23 cellular contexts compared by ENCODE assay signal in the genomic region with DNA sequence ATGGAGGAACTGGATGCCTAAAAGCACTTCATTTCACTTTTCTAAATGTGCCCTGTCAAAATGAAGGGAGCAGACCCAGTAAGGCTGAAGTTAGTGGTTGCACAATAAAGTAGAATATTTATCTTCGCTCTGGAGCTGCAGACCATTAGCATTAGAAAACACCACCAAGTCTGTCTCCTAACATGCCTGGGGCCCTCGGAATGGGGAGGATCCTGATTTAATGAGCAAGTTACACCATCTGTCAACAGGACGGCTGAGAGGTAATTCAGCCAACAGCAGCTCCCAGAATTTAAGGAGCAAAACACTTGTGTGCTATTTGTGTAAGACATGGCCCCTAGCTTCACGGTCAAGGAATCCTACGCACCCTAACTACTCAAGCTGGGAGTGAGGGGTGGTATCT. TPM values are rescaled to one million over a fixed set of nuclear protein-coding genes. Genes with fewer than 3 reads are reported as not detected.
"Had no signal": no experiment of that assay in that cellular context is flagged by ENCODE, and none has a peak within 500 bp of the region (broad histone marks: within the 10 kb centered on the region; RNA-seq: fewer than 3 reads in every experiment).

No MANE protein-coding gene starts in this region.

- DNase-seq: activated CD4-positive, alpha-beta memory T cell treated with anti-CD3 and anti-CD28 coated beads for 36 hours; activated CD4-positive, alpha-beta T cell treated with anti-CD3 and anti-CD28 coated beads for 36 hours; activated CD8-positive, alpha-beta memory T cell treated with anti-CD3 and anti-CD28 coated beads, Interleukin-2, amount 10 ng/mL, durations not matched to agents 7 days and 5 days; activated naive CD4-positive, alpha-beta T cell treated with anti-CD3 and anti-CD28 coated beads for 36 hours; activated naive CD8-positive, alpha-beta T cell treated with anti-CD3 and anti-CD28 coated beads, Interleukin-2, amount 50 U/mL, for 24 hours; activated T-cell treated with anti-CD3 and anti-CD28 coated beads, Interleukin-2, amount 50 U/mL, for 1 hour; aorta; dermis blood vessel endothelial cell; effector memory CD8-positive, alpha-beta T cell; gastrocnemius medialis; heart right ventricle; left lung; naive thymus-derived CD8-positive, alpha-beta T cell; nucleus accumbens; right cardiac atrium; small intestine; stomach; testis had no signal

- H3K4me3 Mint-ChIP-seq: activated CD4-positive, alpha-beta memory T cell treated with anti-CD3 and anti-CD28 coated beads for 36 hours; activated CD4-positive, alpha-beta T cell treated with anti-CD3 and anti-CD28 coated beads for 36 hours; activated CD8-positive, alpha-beta memory T cell treated with anti-CD3 and anti-CD28 coated beads, Interleukin-2, amount 10 ng/mL, durations not matched to agents 7 days and 5 days; activated naive CD4-positive, alpha-beta T cell treated with anti-CD3 and anti-CD28 coated beads for 36 hours; activated naive CD8-positive, alpha-beta T cell treated with anti-CD3 and anti-CD28 coated beads, Interleukin-2, amount 50 U/mL, for 24 hours; effector memory CD8-positive, alpha-beta T cell; memory B cell; naive thymus-derived CD8-positive, alpha-beta T cell had no signal

- H3K27me3 Mint-ChIP-seq: activated CD8-positive, alpha-beta memory T cell treated with anti-CD3 and anti-CD28 coated beads, Interleukin-2, amount 10 ng/mL, durations not matched to agents 7 days and 5 days; memory B cell had no signal

- H3K36me3 Mint-ChIP-seq: activated CD4-positive, alpha-beta memory T cell treated with anti-CD3 and anti-CD28 coated beads for 36 hours; activated CD8-positive, alpha-beta memory T cell treated with anti-CD3 and anti-CD28 coated beads, Interleukin-2, amount 10 ng/mL, durations not matched to agents 7 days and 5 days; memory B cell; naive thymus-derived CD8-positive, alpha-beta T cell had no signal

- ATAC-seq: activated CD4-positive, alpha-beta T cell treated with anti-CD3 and anti-CD28 coated beads for 36 hours; activated CD8-positive, alpha-beta memory T cell treated with anti-CD3 and anti-CD28 coated beads, Interleukin-2, amount 10 ng/mL, durations not matched to agents 7 days and 5 days; activated naive CD8-positive, alpha-beta T cell treated with anti-CD3 and anti-CD28 coated beads, Interleukin-2, amount 50 U/mL, for 24 hours; effector memory CD8-positive, alpha-beta T cell; gastrocnemius medialis; heart right ventricle; left lung; naive thymus-derived CD8-positive, alpha-beta T cell; right cardiac atrium had no signal

- H3K4me1 Mint-ChIP-seq: activated CD4-positive, alpha-beta T cell treated with anti-CD3 and anti-CD28 coated beads for 36 hours; activated CD8-positive, alpha-beta memory T cell treated with anti-CD3 and anti-CD28 coated beads, Interleukin-2, amount 10 ng/mL, durations not matched to agents 7 days and 5 days; activated naive CD8-positive, alpha-beta T cell treated with anti-CD3 and anti-CD28 coated beads, Interleukin-2, amount 50 U/mL, for 24 hours; memory B cell; naive thymus-derived CD8-positive, alpha-beta T cell had no signal

- H3K27ac Mint-ChIP-seq: activated CD4-positive, alpha-beta memory T cell treated with anti-CD3 and anti-CD28 coated beads for 36 hours; activated CD4-positive, alpha-beta T cell treated with anti-CD3 and anti-CD28 coated beads for 36 hours; activated CD8-positive, alpha-beta memory T cell treated with anti-CD3 and anti-CD28 coated beads, Interleukin-2, amount 10 ng/mL, durations not matched to agents 7 days and 5 days; activated naive CD4-positive, alpha-beta T cell treated with anti-CD3 and anti-CD28 coated beads for 36 hours; activated naive CD8-positive, alpha-beta T cell treated with anti-CD3 and anti-CD28 coated beads, Interleukin-2, amount 50 U/mL, for 24 hours; activated T-helper 2 cell treated with anti-CD3 and anti-CD28 coated beads, Interferon-gamma antibody, Interleukin-2, Interleukin-4, amounts not matched to agents 10 μg/mL and 5 μg/mL and 100 μg/mL, durations not matched to agents 14 hours and 24 hours and 36 hours; effector memory CD8-positive, alpha-beta T cell; memory B cell; naive thymus-derived CD8-positive, alpha-beta T cell had no signal

- H3K9me3 Mint-ChIP-seq: activated CD4-positive, alpha-beta memory T cell treated with anti-CD3 and anti-CD28 coated beads for 36 hours; activated naive CD4-positive, alpha-beta T cell treated with anti-CD3 and anti-CD28 coated beads for 36 hours; activated naive CD8-positive, alpha-beta T cell treated with anti-CD3 and anti-CD28 coated beads, Interleukin-2, amount 50 U/mL, for 24 hours; activated T-helper 2 cell treated with anti-CD3 and anti-CD28 coated beads, Interferon-gamma antibody, Interleukin-2, Interleukin-4, amounts not matched to agents 10 μg/mL and 5 μg/mL and 100 μg/mL, durations not matched to agents 14 hours and 24 hours and 36 hours had no signal

RNA-seq across cellular contexts. Expression of a gene that starts 22.3 kb away (rescaled TPM):
- total RNA-seq: activated CD4-positive, alpha-beta memory T cell treated with anti-CD3 and anti-CD28 coated beads for 36 hours; activated CD4-positive, alpha-beta T cell treated with anti-CD3 and anti-CD28 coated beads for 36 hours; activated naive CD4-positive, alpha-beta T cell treated with anti-CD3 and anti-CD28 coated beads for 36 hours; aorta; chondrocyte; dermis blood vessel endothelial cell; gastrocnemius medialis; heart right ventricle; left lung; naive thymus-derived CD8-positive, alpha-beta T cell; posterior vena cava; right cardiac atrium; T-helper 1 cell treated with Interleukin-12 subunit alpha and Interleukin-12 subunit beta and Interleukin-4 antibody, amounts not matched to agents 30 ng/mL and 1 ng/mL, for 36 hours had no signal
